Comparison of ENCODE assay signal across 8 cellular contexts in genomic region chrX:69503228-69503834, GRCh38. TPM values are rescaled to one million over a fixed set of nuclear protein-coding genes. Genes with fewer than 3 reads are reported as not detected.
DNase-seq lines count a peak whose midpoint lies in the region; ATAC-seq and TF ChIP-seq lines count a peak whose summit lies in the region.

No MANE protein-coding gene starts in this region.

- TF ChIP-seq CTCF in adrenal gland (IDR thresholded peaks at IDR 0.05) (peak in 1 of 6 experiments; percentile 39), liver (IDR thresholded peaks at IDR 0.05; ENCODE audit: low read depth, low read length, missing input control) (peak; percentile 16), ovary (IDR thresholded peaks at IDR 0.05) (no peak)

- H3K9me3 ChIP-seq in adrenal gland (replicated peaks in 1 of 3) (no peaks in the 10 kb centered on the region), liver (ENCODE audit: control insufficient read depth in 4 of 4, low read length in 3 of 4) (peaks cover 0 to 5% (median 0%) of the 10 kb centered on the region in 4 donors), ovary (no peaks in the 10 kb centered on the region)

- TF ChIP-seq RAD21 in liver (IDR thresholded peaks at IDR 0.05): no peak

- TF ChIP-seq POLR2A in adrenal gland (IDR thresholded peaks at IDR 0.05): no peak
- no peak for TF ChIP-seq POLR2A in ovary (IDR thresholded peaks at IDR 0.05)

- no peak for TF ChIP-seq EP300 in ovary (IDR thresholded peaks at IDR 0.05)

- no peaks in the 10 kb centered on the region for H3K36me3 ChIP-seq in adrenal gland (replicated peaks in 1 of 2)
- no peaks in the 10 kb centered on the region for H3K36me3 ChIP-seq in liver (ENCODE audit: control insufficient read depth in 4 of 4, insufficient read depth in 3 of 4, low read depth in 1 of 4, low read length in 3 of 4)
- no peaks in the 10 kb centered on the region for H3K36me3 ChIP-seq in ovary

- ATAC-seq in GM18858 (IDR thresholded peaks at IDR 0.05; ENCODE audit: unreplicated experiment): no peak

- H3K27me3 ChIP-seq in adrenal gland (peaks cover 27% of the 10 kb centered on the region), liver (ENCODE audit: control insufficient read depth in 4 of 4, insufficient read depth in 4 of 4, low read length in 3 of 4) (no peaks in the 10 kb centered on the region), ovary (no peaks in the 10 kb centered on the region)

- no peaks in the 10 kb centered on the region for H3K4me1 ChIP-seq in adrenal gland (replicated peaks in 1 of 2)
- peaks cover 0 to 20% (median 8%) of the 10 kb centered on the region in 4 donors for H3K4me1 ChIP-seq in liver (ENCODE audit: control insufficient read depth in 4 of 4, insufficient read depth in 4 of 4, low read length in 3 of 4)
- no peaks in the 10 kb centered on the region for H3K4me1 ChIP-seq in ovary (ENCODE audit: insufficient read depth)

- peak; percentile 53 for DNase-seq in DMS 273 treated with DMSO at 0.1 percent for 48 hours (lab: John Stamatoyannopoulos, UW)
- DNase-seq in NCI-H1436 treated with DMSO at 0.1 percent for 48 hours (lab: John Stamatoyannopoulos, UW): peak; percentile 15
- DNase-seq in adrenal gland: peak in 5 of 7 donors; percentile 37 to 74 (median 52)
- DNase-seq in ovary: no peak
- DNase-seq in foreskin melanocyte: no peak
- DNase-seq in OCI-M2 (lab: John Stamatoyannopoulos, UW; ENCODE audit: unreplicated experiment): no peak

- WGBS in adrenal gland, 4 donors: 19 to 58% (median 41%) methylated on average over 5 to 18 of the region's 18 CpGs
- WGBS in liver: 23% methylated on average over 18 of the region's 18 CpGs
- 36 to 45% (median 45%) methylated on average over 15 to 18 of the region's 18 CpGs for WGBS in ovary, 3 donors

- intact Hi-C loops in adrenal gland (cut with DNase I) (loop anchor here in 1 of 2 donors (10.0 kb wide), 1 partner anchor 591 kb away; no protein-coding TSS in a partner anchor), ovary (cut with DNase I) (no loop called here)

- peak overlapping the region in 2 of 5 donors; percentile 38 to 49 for H3K27ac ChIP-seq in adrenal gland
- H3K27ac ChIP-seq in liver (ENCODE audit: low read depth in 1 of 2, low read length in 2 of 2): no peak overlapping the region
- no peak overlapping the region for H3K27ac ChIP-seq in ovary

- no peak overlapping the region for H3K9ac ChIP-seq in liver (ENCODE audit: low read depth in 1 of 2, low read length in 2 of 2)

- H3K4me3 ChIP-seq in adrenal gland (peak overlapping the region in 1 of 4 donors; percentile 52), liver (ENCODE audit: low read depth in 1 of 3, low read length in 3 of 3) (peak overlapping the region in 1 of 3 donors; percentile 49), ovary (no peak overlapping the region)

TF ChIP-seq in liver, 16 proteins besides CTCF, POLR2A, EP300 and RAD21:
- TF ChIP-seq EGR1 (IDR thresholded peaks at IDR 0.05; ENCODE audit: low read depth in 2 of 2) (no peak), HNF4A (conservative IDR thresholded peaks at IDR 0.05) (no peak), NR2F2 (IDR thresholded peaks at IDR 0.05) (no peak), MAX (IDR thresholded peaks at IDR 0.05) (no peak), HNF4G (IDR thresholded peaks at IDR 0.05) (no peak), SP1 (IDR thresholded peaks at IDR 0.05) (no peak)
- TF ChIP-seq, protein P1, sequence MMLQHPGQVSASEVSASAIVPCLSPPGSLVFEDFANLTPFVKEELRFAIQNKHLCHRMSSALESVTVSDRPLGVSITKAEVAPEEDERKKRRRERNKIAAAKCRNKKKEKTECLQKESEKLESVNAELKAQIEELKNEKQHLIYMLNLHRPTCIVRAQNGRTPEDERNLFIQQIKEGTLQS (IDR thresholded peaks at IDR 0.05): no peak
- TF ChIP-seq, protein P2, sequence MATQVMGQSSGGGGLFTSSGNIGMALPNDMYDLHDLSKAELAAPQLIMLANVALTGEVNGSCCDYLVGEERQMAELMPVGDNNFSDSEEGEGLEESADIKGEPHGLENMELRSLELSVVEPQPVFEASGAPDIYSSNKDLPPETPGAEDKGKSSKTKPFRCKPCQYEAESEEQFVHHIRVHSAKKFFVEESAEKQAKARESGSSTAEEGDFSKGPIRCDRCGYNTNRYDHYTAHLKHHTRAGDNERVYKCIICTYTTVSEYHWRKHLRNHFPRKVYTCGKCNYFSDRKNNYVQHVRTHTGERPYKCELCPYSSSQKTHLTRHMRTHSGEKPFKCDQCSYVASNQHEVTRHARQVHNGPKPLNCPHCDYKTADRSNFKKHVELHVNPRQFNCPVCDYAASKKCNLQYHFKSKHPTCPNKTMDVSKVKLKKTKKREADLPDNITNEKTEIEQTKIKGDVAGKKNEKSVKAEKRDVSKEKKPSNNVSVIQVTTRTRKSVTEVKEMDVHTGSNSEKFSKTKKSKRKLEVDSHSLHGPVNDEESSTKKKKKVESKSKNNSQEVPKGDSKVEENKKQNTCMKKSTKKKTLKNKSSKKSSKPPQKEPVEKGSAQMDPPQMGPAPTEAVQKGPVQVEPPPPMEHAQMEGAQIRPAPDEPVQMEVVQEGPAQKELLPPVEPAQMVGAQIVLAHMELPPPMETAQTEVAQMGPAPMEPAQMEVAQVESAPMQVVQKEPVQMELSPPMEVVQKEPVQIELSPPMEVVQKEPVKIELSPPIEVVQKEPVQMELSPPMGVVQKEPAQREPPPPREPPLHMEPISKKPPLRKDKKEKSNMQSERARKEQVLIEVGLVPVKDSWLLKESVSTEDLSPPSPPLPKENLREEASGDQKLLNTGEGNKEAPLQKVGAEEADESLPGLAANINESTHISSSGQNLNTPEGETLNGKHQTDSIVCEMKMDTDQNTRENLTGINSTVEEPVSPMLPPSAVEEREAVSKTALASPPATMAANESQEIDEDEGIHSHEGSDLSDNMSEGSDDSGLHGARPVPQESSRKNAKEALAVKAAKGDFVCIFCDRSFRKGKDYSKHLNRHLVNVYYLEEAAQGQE (IDR thresholded peaks at IDR 0.05): no peak

RNA-seq across cellular contexts. Expression of gene NALF2, which starts 0.8 kb away (rescaled TPM):
- total RNA-seq in adrenal gland (1 to 10 TPM in 3 of 8 donors, under 1 TPM in 5; 0.26 to 1.2 (median 0.85) TPM), liver (under 1 TPM in 1 of 2 donors, not detected in 1; 0.08 TPM), ovary (under 1 TPM in 6 of 7 donors, not detected in 1; 0.28 to 0.77 (median 0.50) TPM)
- polyA plus RNA-seq in adrenal gland (1 to 10 TPM in 2 of 3 donors, under 1 TPM in 1; 0.77 to 2.7 (median 1.4) TPM), liver (under 1 TPM in 1 of 2 donors, not detected in 1; 0.18 TPM), ovary (under 1 TPM; 0.07 to 0.20 TPM)

Comparison
In these comparisons a context has a peak if more than half of its experiments do, and no peak if none do; other contexts are left out.
1. DNase-seq: peak in DMS 273 treated with DMSO at 0.1 percent for 48 hours (single experiment), NCI-H1436 treated with DMSO at 0.1 percent for 48 hours (single experiment) and adrenal gland (5 of 7); none in ovary (0 of 5), foreskin melanocyte (single experiment) and OCI-M2 (single experiment).